In the genomic region with DNA sequence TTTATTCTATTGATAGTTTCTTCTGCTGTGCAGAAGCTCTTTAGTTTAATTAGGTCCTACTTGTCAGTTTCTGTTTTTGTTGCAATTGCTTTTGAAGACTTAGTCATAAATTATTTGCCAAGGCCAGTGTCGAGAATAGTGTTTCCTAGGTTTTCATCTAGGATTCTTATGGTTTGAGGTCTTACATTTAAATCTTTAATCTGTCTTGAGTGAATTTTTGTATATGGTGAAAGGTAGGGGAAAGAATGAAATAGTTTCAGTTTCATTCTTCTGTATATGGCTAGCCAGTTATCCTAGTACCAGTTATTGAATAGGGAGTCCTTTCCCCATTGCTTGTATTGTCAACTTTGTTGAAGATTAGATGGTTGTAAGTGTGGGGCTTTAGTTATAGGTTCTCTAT, we compare ENCODE assay signal across 22 cellular contexts. TPM values are rescaled to one million over a fixed set of nuclear protein-coding genes. Genes with fewer than 3 reads are reported as not detected.
DNase-seq lines count a peak whose midpoint lies in the region; ATAC-seq and TF ChIP-seq lines count a peak whose summit lies in the region.
"Had no signal": no experiment of that assay in that cellular context is flagged by ENCODE, and none has a peak within 500 bp of the region (broad histone marks: within the 10 kb centered on the region; RNA-seq: fewer than 3 reads in every experiment).

No MANE protein-coding gene starts in this region.

- H3K27ac ChIP-seq in mammary epithelial cell (ENCODE audit: insufficient read depth, low read depth, low read length) (no peak overlapping the region), breast epithelium (no peak overlapping the region)
- H3K27ac ChIP-seq: RWPE1, SK-N-MC, skin epidermis had no signal

- H3K4me1 Mint-ChIP-seq in T-cell = peaks cover 9 to 16% (median 12%) of the 10 kb centered on the region in 3 donors
- peaks cover 8% of the 10 kb centered on the region for H3K4me1 Mint-ChIP-seq in activated naive CD8-positive, alpha-beta T cell treated with anti-CD3 and anti-CD28 coated beads, Interleukin-2, amount 10 ng/mL, durations not matched to agents 7 days and 5 days
- H3K4me1 Mint-ChIP-seq in stimulated activated naive CD8-positive, alpha-beta T cell treated with anti-CD3 and anti-CD28 coated beads, Interleukin-15, amount 100 ng/mL, for 72 hours = peaks cover 16% of the 10 kb centered on the region
- H3K4me1 Mint-ChIP-seq: brain, endodermal cell had no signal

- peaks cover 15% of the 10 kb centered on the region for H3K36me3 Mint-ChIP-seq in T-cell
- peaks cover 17% of the 10 kb centered on the region for H3K36me3 Mint-ChIP-seq in activated naive CD8-positive, alpha-beta T cell treated with anti-CD3 and anti-CD28 coated beads, Interleukin-2, amount 10 ng/mL, durations not matched to agents 7 days and 5 days
- H3K36me3 Mint-ChIP-seq: brain; stimulated activated memory B cell treated with anti-CD40 and anti-IgM and Interleukin-4, amounts not matched to agents 10 μg/mL and 1 μg/mL and 100 μg/mL, for 72 hours had no signal

- H2AFZ ChIP-seq in mammary epithelial cell (ENCODE audit: low read depth, low read length) = peak overlapping the region; percentile 3

- dilution Hi-C loops in mammary epithelial cell (cut with HindIII; ENCODE audit: low sequenced_read_pairs) = loop anchor here (25.0 kb wide), 1 partner anchor 369 kb away; no protein-coding TSS in a partner anchor

- H3K36me3 ChIP-seq in mammary epithelial cell (ENCODE audit: insufficient read depth, low read length) (no peaks in the 10 kb centered on the region), breast epithelium (no peaks in the 10 kb centered on the region)

- no TSS peak for BruUV-seq in mammary epithelial cell (replicated peaks; lab: Mats Ljungman, UMichigan)

- H3K4me3 ChIP-seq in mammary epithelial cell (replicated peaks in 1 of 3; ENCODE audit: insufficient read depth in 1 of 3, low read depth in 2 of 3, low read length in 3 of 3) = no peak overlapping the region
- H3K4me3 ChIP-seq in breast epithelium = no peak overlapping the region
- H3K4me3 ChIP-seq: SK-N-MC, skin epidermis had no signal

- H3K27me3 ChIP-seq in mammary epithelial cell (ENCODE audit: insufficient read depth, low read length) (no peaks in the 10 kb centered on the region), breast epithelium (no peaks in the 10 kb centered on the region)

- H3K4me3 Mint-ChIP-seq in T-cell = peak overlapping the region; percentile 53 to 71 (median 61)
- peak overlapping the region; percentile 50 for H3K4me3 Mint-ChIP-seq in activated naive CD8-positive, alpha-beta T cell treated with anti-CD3 and anti-CD28 coated beads, Interleukin-2, amount 10 ng/mL, durations not matched to agents 7 days and 5 days
- H3K4me3 Mint-ChIP-seq in stimulated activated naive CD8-positive, alpha-beta T cell treated with anti-CD3 and anti-CD28 coated beads, Interleukin-15, amount 100 ng/mL, for 72 hours = peak overlapping the region; percentile 37 to 51
- H3K4me3 Mint-ChIP-seq: brain; endodermal cell; stimulated activated memory B cell treated with anti-CD40 and anti-IgM and Interleukin-4, amounts not matched to agents 10 μg/mL and 1 μg/mL and 100 μg/mL, for 72 hours; WTC11 had no signal

- CTCF ChIA-PET in mammary epithelial cell (lab: Charles Lee; ENCODE audit: low non-redundant PET) (no interaction called here), T-cell (lab: Charles Lee) (interaction anchor here in 1 of 2 donors (1.1 kb wide), 1 partner anchor 32 kb away, joined by 3 read pairs; no protein-coding TSS in a partner anchor)

- H3K9me3 ChIP-seq in mammary epithelial cell (replicated peaks; ENCODE audit: insufficient read depth, low read length) (peaks cover 5% of the 10 kb centered on the region), breast epithelium (peaks cover 0 to 17% of the 10 kb centered on the region in 2 donors)

- 38% methylated on average over 1 of the region's 1 CpG for WGBS in mammary epithelial cell (ENCODE audit: low coverage, missing lambda C conversion rate)

- peaks cover 13 to 25% (median 20%) of the 10 kb centered on the region in 3 donors for H3K9me3 Mint-ChIP-seq in T-cell
- peaks cover 18% of the 10 kb centered on the region for H3K9me3 Mint-ChIP-seq in activated naive CD8-positive, alpha-beta T cell treated with anti-CD3 and anti-CD28 coated beads, Interleukin-2, amount 10 ng/mL, durations not matched to agents 7 days and 5 days
- peaks cover 25 to 40% of the 10 kb centered on the region in 2 donors for H3K9me3 Mint-ChIP-seq in stimulated activated naive CD8-positive, alpha-beta T cell treated with anti-CD3 and anti-CD28 coated beads, Interleukin-15, amount 100 ng/mL, for 72 hours

- TF ChIP-seq CTCF in mammary epithelial cell (conservative IDR thresholded peaks at IDR 0.05 in 1 of 2, IDR thresholded peaks at IDR 0.05 in 1 of 2; ENCODE audit: extremely low read depth in 1 of 2, insufficient read depth in 1 of 2, low read depth in 1 of 2, low read length in 2 of 2) = no peak
- TF ChIP-seq CTCF in breast epithelium (IDR thresholded peaks at IDR 0.05) = no peak

- H3K4me1 ChIP-seq in mammary epithelial cell (ENCODE audit: insufficient read depth, low read length) (peaks cover 7% of the 10 kb centered on the region), breast epithelium (no peaks in the 10 kb centered on the region)

- H3K9ac ChIP-seq in mammary epithelial cell (ENCODE audit: insufficient read depth, low read length) = no peak overlapping the region

- in situ Hi-C loops in mammary epithelial cell (cut with MboI; ENCODE audit: low sequenced_read_pairs in 2 of 2) = loop anchor here (25.0 kb wide), 1 partner anchor 369 kb away; no protein-coding TSS in a partner anchor

- peak overlapping the region; percentile 70 to 88 for H3K27ac Mint-ChIP-seq in T-cell
- peak overlapping the region; percentile 49 for H3K27ac Mint-ChIP-seq in activated naive CD8-positive, alpha-beta T cell treated with anti-CD3 and anti-CD28 coated beads, Interleukin-2, amount 10 ng/mL, durations not matched to agents 7 days and 5 days
- peak overlapping the region; percentile 4 to 54 for H3K27ac Mint-ChIP-seq in stimulated activated naive CD8-positive, alpha-beta T cell treated with anti-CD3 and anti-CD28 coated beads, Interleukin-15, amount 100 ng/mL, for 72 hours
- H3K27ac Mint-ChIP-seq: brain; endodermal cell; stimulated activated memory B cell treated with anti-CD40 and anti-IgM and Interleukin-4, amounts not matched to agents 10 μg/mL and 1 μg/mL and 100 μg/mL, for 72 hours; WTC11 had no signal

- H3K4me2 ChIP-seq in mammary epithelial cell (ENCODE audit: insufficient read depth, low read depth, low read length) = peak overlapping the region; percentile 25

- H4K20me1 ChIP-seq in mammary epithelial cell (ENCODE audit: insufficient read depth, low read length) = no peaks in the 10 kb centered on the region

- POLR2A ChIA-PET in T-cell (lab: Charles Lee) = no interaction called here
- POLR2A ChIA-PET in activated naive CD8-positive, alpha-beta T cell treated with anti-CD3 and anti-CD28 coated beads, Interleukin-2, amount 10 ng/mL, durations not matched to agents 7 days and 5 days (lab: Charles Lee) = no interaction called here

- peak in 1 of 4 experiments; percentile 42 for ATAC-seq in T-cell (replicated peaks in 1 of 4)
- no peak for ATAC-seq in activated naive CD8-positive, alpha-beta T cell treated with anti-CD3 and anti-CD28 coated beads, Interleukin-2, amount 10 ng/mL, durations not matched to agents 7 days and 5 days (ENCODE audit: low read depth)
- peak; percentile 71 for ATAC-seq in stimulated activated naive CD8-positive, alpha-beta T cell treated with anti-CD3 and anti-CD28 coated beads, Interleukin-15, amount 100 ng/mL, for 72 hours
- ATAC-seq in GM21515 (IDR thresholded peaks at IDR 0.05; ENCODE audit: unreplicated experiment) = no peak
- ATAC-seq in HG02642 (IDR thresholded peaks at IDR 0.05; ENCODE audit: poor library complexity, unreplicated experiment) = no peak
- ATAC-seq: stimulated activated memory B cell treated with anti-CD40 and anti-IgM and Interleukin-4, amounts not matched to agents 10 μg/mL and 1 μg/mL and 100 μg/mL, for 72 hours; WTC11 had no signal

- no peaks in the 10 kb centered on the region for H3K27me3 Mint-ChIP-seq in T-cell
- no peaks in the 10 kb centered on the region for H3K27me3 Mint-ChIP-seq in activated naive CD8-positive, alpha-beta T cell treated with anti-CD3 and anti-CD28 coated beads, Interleukin-2, amount 10 ng/mL, durations not matched to agents 7 days and 5 days
- no peaks in the 10 kb centered on the region for H3K27me3 Mint-ChIP-seq in stimulated activated naive CD8-positive, alpha-beta T cell treated with anti-CD3 and anti-CD28 coated beads, Interleukin-15, amount 100 ng/mL, for 72 hours
- H3K27me3 Mint-ChIP-seq: brain; stimulated activated memory B cell treated with anti-CD40 and anti-IgM and Interleukin-4, amounts not matched to agents 10 μg/mL and 1 μg/mL and 100 μg/mL, for 72 hours had no signal

- no peak for TF ChIP-seq POLR2A in breast epithelium (IDR thresholded peaks at IDR 0.05)

- intact Hi-C loops in mammary epithelial cell (cut with micrococcal nuclease) = no loop called here
- intact Hi-C loops in breast epithelium (cut with DNase I; ENCODE audit: low total_unique reads) = no loop called here

- no peaks in the 10 kb centered on the region for H3K79me2 ChIP-seq in mammary epithelial cell (ENCODE audit: insufficient read depth, low read length)

- no peak for DNase-seq in mammary epithelial cell
- no peak for DNase-seq in breast epithelium (ENCODE audit: low spot score in 2 of 2)
- DNase-seq in T-cell = no peak
- DNase-seq in activated naive CD8-positive, alpha-beta T cell treated with anti-CD3 and anti-CD28 coated beads, Interleukin-2, amount 10 ng/mL, durations not matched to agents 7 days and 5 days = no peak
- no peak for DNase-seq in stimulated activated naive CD8-positive, alpha-beta T cell treated with anti-CD3 and anti-CD28 coated beads, Interleukin-15, amount 100 ng/mL, for 72 hours
- DNase-seq: DMS53; endodermal cell; GDM1; NCI-H1436; NCI-H510A treated with DMSO at 0.1 percent for 48 hours; occipital lobe; stimulated activated CD4-positive, alpha-beta T cell treated with anti-CD3 and anti-CD28 coated beads, Interleukin-1b, Interleukin-23, amount 100 ng/mL, for 48 hours; T-helper 9 cell had no signal

RNA-seq across cellular contexts. Expression of a gene that starts 10.6 kb away (rescaled TPM):
- total RNA-seq in mammary epithelial cell (1 to 10 TPM; 1.5 to 2.2 TPM), breast epithelium (1 to 10 TPM in 1 of 3 donors, under 1 TPM in 2; 0.16 to 1.5 (median 0.66) TPM), T-cell (10 to 100 TPM; 15.8 to 21.6 (median 18.2) TPM)
- 3.5 TPM for polyA plus RNA-seq in mammary epithelial cell
- 7.8 TPM for polyA minus RNA-seq in mammary epithelial cell
- total RNA-seq in activated naive CD8-positive, alpha-beta T cell treated with anti-CD3 and anti-CD28 coated beads, Interleukin-2, amount 10 ng/mL, durations not matched to agents 7 days and 5 days = 10 to 100 TPM; 11.8 to 14.6 TPM
- total RNA-seq: endodermal cell, lung microvascular endothelial cell, occipital lobe had no signal

RNA-seq across cellular contexts. Expression of a gene that starts 57.5 kb away (rescaled TPM):
- total RNA-seq in mammary epithelial cell (10 to 100 TPM; 15.4 to 16.8 TPM), breast epithelium (10 to 100 TPM in 1 of 3 donors, 1 to 10 TPM in 1, under 1 TPM in 1; 0.64 to 23.6 (median 8.5) TPM), T-cell (1 to 10 TPM in 4 of 5 donors, under 1 TPM in 1; 0.95 to 2.2 (median 1.5) TPM)
- polyA plus RNA-seq in mammary epithelial cell = 6.7 TPM
- polyA minus RNA-seq in mammary epithelial cell = 6.3 TPM
- 1 to 10 TPM; 2.1 to 3.1 TPM for total RNA-seq in activated naive CD8-positive, alpha-beta T cell treated with anti-CD3 and anti-CD28 coated beads, Interleukin-2, amount 10 ng/mL, durations not matched to agents 7 days and 5 days

Comparison
In these comparisons a context has a peak if more than half of its experiments do, and no peak if none do; other contexts are left out.
1. H3K27ac Mint-ChIP-seq: peak in every context shown above with its lines; median percentile 79 in T-cell; 49 in activated naive CD8-positive, alpha-beta T cell treated with anti-CD3 and anti-CD28 coated beads, Interleukin-2, amount 10 ng/mL, durations not matched to agents 7 days and 5 days; 29 in stimulated activated naive CD8-positive, alpha-beta T cell treated with anti-CD3 and anti-CD28 coated beads, Interleukin-15, amount 100 ng/mL, for 72 hours.
2. RNA of a gene that starts 10.6 kb away (total RNA-seq): 15.8 to 21.6 TPM in T-cell and 11.8 to 14.6 TPM in activated naive CD8-positive, alpha-beta T cell treated with anti-CD3 and anti-CD28 coated beads, Interleukin-2, amount 10 ng/mL, durations not matched to agents 7 days and 5 days; 1.5 to 2.2 TPM in mammary epithelial cell and 0.16 to 1.5 TPM in breast epithelium; every median in the first group is over 4 times any median in the second.
3. Peak in every context shown above with its lines, with median percentiles within 50 percentile points of each other: H3K4me3 Mint-ChIP-seq.